Comparison of ENCODE assay signal across 8 cellular contexts in the genomic region with DNA sequence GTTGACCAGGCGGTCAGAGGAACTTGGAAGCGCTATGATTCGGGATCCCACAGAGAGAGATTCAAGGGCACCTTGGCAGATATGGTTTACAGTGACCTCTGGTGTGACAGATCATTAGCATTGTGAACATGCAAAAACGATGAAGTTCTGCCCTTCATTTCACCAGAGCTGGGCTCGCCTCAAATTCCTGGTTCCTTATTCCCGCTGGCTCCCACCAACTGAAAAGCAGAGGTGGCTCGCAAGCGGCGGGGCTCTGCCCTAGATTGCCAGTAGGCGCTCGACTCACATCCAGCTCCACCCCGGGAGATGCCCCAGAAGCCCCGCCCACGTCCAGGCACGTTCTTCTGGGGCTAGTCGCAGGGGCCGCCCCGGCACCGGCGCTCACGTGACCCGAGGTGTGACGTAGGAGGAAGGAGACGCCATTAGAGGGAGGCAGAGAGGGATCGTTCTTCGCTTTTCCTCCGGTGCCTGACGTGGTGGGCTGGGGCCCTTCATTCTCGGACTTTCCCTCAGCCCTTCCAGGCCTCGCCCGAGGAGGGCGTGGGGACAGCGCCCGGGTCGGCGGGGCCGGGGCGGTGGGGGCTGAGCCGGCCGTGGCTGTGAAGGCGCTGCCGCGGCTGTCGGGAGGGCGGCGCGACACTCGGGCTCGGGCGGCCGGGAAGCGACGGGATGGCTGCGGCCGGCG. TPM values are rescaled to one million over a fixed set of nuclear protein-coding genes. Genes with fewer than 3 reads are reported as not detected.
DNase-seq lines count a peak whose midpoint lies in the region; ATAC-seq and TF ChIP-seq lines count a peak whose summit lies in the region.

A gene with protein sequence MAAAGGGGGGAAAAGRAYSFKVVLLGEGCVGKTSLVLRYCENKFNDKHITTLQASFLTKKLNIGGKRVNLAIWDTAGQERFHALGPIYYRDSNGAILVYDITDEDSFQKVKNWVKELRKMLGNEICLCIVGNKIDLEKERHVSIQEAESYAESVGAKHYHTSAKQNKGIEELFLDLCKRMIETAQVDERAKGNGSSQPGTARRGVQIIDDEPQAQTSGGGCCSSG (plus strand): TSS at position 403 of the 685 bp plus-strand sequence. CDS start 267 bp downstream, at position 670.

- peaks cover 35% of the 10 kb centered on the region for H3K4me1 Mint-ChIP-seq in WTC11

- H3K4me3 ChIP-seq in AG09309 (ENCODE audit: control insufficient read depth, low read depth, low read length) (peak within 1 kb of the TSS; percentile 69), cardiac fibroblast (replicated peaks in 1 of 2; ENCODE audit: low read depth in 2 of 2, low read length in 2 of 2) (peak within 1 kb of the TSS; percentile 92 to 98)

- peak; percentile 35 for TF ChIP-seq CTCF in AG09309 (IDR thresholded peaks at IDR 0.05; ENCODE audit: control insufficient read depth, insufficient read depth, low read depth, low read length, missing control alignments)
- no peak for TF ChIP-seq CTCF in WTC11 (IDR thresholded peaks at IDR 0.05)
- TF ChIP-seq CTCF in cardiac fibroblast (IDR thresholded peaks at IDR 0.05; ENCODE audit: low read depth, low read length): peak; percentile 32

- H3K36me3 Mint-ChIP-seq in WTC11: peaks cover 19% of the 10 kb centered on the region

- ATAC-seq in GM18909 (IDR thresholded peaks at IDR 0.05; ENCODE audit: poor library complexity, unreplicated experiment): peak; percentile 96
- ATAC-seq in HG03175 (IDR thresholded peaks at IDR 0.05; ENCODE audit: unreplicated experiment): peak; percentile 97
- ATAC-seq in WTC11: peak; percentile 99

- POLR2A ChIA-PET in WTC11 (lab: Charles Lee): interaction anchor here (0.6 to 1.8 kb wide), 4 partner anchors 40 to 717 kb away, joined by 3 to 16 read pairs (median 6); a partner anchor contains a TSS

- no peaks in the 10 kb centered on the region; the same call in 1 of the 2 replicates for H3K27me3 Mint-ChIP-seq in WTC11 (ENCODE audit: low read depth)

- peak within 1 kb of the TSS; percentile 85 for H3K4me3 Mint-ChIP-seq in WTC11

- CTCF ChIA-PET in WTC11 (lab: Charles Lee): interaction anchor here (0.6 to 1.2 kb wide), 12 partner anchors 9 to 339 kb away, joined by 3 to 6 read pairs (median 3); a partner anchor contains a TSS

- DNase-seq in AG09309 (ENCODE audit: low read depth): peak; percentile 81
- DNase-seq in NCI-H226: peak; percentile 99
- DNase-seq in WTC11 (ENCODE audit: low spot score): peak; percentile 99
- DNase-seq in cardiac fibroblast (ENCODE audit: low read depth in 2 of 2): peak; percentile 97 to 98
- DNase-seq in iPS-NIHi7 (ENCODE audit: extremely low spot score): peak; percentile 99
- DNase-seq in smooth muscle cell of the brain vasculature (ENCODE audit: low read depth, low spot score): peak; percentile 91

- H3K9me3 Mint-ChIP-seq in WTC11: no peaks in the 10 kb centered on the region

- peak within 1 kb of the TSS; percentile 91 for H3K27ac Mint-ChIP-seq in WTC11

TF ChIP-seq in WTC11, 78 proteins besides CTCF, POLR2A, EP300 and RAD21:
- peak; percentile 70; the same call in 1 of the 2 replicates for TF ChIP-seq ETV6 (CRISPR knock-in tag; IDR thresholded peaks at IDR 0.05)
- TF ChIP-seq, protein P1, sequence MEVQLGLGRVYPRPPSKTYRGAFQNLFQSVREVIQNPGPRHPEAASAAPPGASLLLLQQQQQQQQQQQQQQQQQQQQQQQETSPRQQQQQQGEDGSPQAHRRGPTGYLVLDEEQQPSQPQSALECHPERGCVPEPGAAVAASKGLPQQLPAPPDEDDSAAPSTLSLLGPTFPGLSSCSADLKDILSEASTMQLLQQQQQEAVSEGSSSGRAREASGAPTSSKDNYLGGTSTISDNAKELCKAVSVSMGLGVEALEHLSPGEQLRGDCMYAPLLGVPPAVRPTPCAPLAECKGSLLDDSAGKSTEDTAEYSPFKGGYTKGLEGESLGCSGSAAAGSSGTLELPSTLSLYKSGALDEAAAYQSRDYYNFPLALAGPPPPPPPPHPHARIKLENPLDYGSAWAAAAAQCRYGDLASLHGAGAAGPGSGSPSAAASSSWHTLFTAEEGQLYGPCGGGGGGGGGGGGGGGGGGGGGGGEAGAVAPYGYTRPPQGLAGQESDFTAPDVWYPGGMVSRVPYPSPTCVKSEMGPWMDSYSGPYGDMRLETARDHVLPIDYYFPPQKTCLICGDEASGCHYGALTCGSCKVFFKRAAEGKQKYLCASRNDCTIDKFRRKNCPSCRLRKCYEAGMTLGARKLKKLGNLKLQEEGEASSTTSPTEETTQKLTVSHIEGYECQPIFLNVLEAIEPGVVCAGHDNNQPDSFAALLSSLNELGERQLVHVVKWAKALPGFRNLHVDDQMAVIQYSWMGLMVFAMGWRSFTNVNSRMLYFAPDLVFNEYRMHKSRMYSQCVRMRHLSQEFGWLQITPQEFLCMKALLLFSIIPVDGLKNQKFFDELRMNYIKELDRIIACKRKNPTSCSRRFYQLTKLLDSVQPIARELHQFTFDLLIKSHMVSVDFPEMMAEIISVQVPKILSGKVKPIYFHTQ (CRISPR knock-in tag; IDR thresholded peaks at IDR 0.05): no peak
- TF ChIP-seq KAT7 (CRISPR knock-in tag; IDR thresholded peaks at IDR 0.05; ENCODE audit: borderline replicate concordance): peak; percentile 68; the same call in 1 of the 2 replicates
- TF ChIP-seq, protein P2, sequence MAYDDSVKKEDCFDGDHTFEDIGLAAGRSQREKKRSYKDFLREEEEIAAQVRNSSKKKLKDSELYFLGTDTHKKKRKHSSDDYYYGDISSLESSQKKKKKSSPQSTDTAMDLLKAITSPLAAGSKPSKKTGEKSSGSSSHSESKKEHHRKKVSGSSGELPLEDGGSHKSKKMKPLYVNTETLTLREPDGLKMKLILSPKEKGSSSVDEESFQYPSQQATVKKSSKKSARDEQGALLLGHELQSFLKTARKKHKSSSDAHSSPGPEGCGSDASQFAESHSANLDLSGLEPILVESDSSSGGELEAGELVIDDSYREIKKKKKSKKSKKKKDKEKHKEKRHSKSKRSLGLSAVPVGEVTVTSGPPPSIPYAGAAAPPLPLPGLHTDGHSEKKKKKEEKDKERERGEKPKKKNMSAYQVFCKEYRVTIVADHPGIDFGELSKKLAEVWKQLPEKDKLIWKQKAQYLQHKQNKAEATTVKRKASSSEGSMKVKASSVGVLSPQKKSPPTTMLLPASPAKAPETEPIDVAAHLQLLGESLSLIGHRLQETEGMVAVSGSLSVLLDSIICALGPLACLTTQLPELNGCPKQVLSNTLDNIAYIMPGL (CRISPR knock-in tag; IDR thresholded peaks at IDR 0.05): 0 out of 2 replicates have a peak, but pooled peaks have one; percentile 44
- TF ChIP-seq TEAD1 (CRISPR knock-in tag; IDR thresholded peaks at IDR 0.05): peak; percentile 78; the same call in 1 of the 2 replicates
- TF ChIP-seq CREM (CRISPR knock-in tag; IDR thresholded peaks at IDR 0.05): peak; percentile 91
- peak; percentile 68 for TF ChIP-seq FOXK1 (CRISPR knock-in tag; IDR thresholded peaks at IDR 0.05)
- TF ChIP-seq GRHL2 (CRISPR knock-in tag; IDR thresholded peaks at IDR 0.05; ENCODE audit: insufficient replicate concordance, severe bottlenecking): no peak
- TF ChIP-seq, protein P3, sequence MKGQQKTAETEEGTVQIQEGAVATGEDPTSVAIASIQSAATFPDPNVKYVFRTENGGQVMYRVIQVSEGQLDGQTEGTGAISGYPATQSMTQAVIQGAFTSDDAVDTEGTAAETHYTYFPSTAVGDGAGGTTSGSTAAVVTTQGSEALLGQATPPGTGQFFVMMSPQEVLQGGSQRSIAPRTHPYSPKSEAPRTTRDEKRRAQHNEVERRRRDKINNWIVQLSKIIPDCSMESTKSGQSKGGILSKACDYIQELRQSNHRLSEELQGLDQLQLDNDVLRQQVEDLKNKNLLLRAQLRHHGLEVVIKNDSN (CRISPR knock-in tag; IDR thresholded peaks at IDR 0.05): peak; percentile 98
- TF ChIP-seq CREB1 (CRISPR knock-in tag; IDR thresholded peaks at IDR 0.05): 0 out of 2 replicates have a peak, but pooled peaks have one; percentile 49
- TF ChIP-seq SMAD3 (CRISPR knock-in tag; IDR thresholded peaks at IDR 0.05; ENCODE audit: borderline replicate concordance): peak; percentile 12; the same call in 1 of the 2 replicates
- TF ChIP-seq, protein P4, sequence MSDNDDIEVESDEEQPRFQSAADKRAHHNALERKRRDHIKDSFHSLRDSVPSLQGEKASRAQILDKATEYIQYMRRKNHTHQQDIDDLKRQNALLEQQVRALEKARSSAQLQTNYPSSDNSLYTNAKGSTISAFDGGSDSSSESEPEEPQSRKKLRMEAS (CRISPR knock-in tag; IDR thresholded peaks at IDR 0.05): peak; percentile 82; the same call in 1 of the 2 replicates
- TF ChIP-seq, protein P5, sequence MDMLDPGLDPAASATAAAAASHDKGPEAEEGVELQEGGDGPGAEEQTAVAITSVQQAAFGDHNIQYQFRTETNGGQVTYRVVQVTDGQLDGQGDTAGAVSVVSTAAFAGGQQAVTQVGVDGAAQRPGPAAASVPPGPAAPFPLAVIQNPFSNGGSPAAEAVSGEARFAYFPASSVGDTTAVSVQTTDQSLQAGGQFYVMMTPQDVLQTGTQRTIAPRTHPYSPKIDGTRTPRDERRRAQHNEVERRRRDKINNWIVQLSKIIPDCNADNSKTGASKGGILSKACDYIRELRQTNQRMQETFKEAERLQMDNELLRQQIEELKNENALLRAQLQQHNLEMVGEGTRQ (CRISPR knock-in tag; IDR thresholded peaks at IDR 0.05): peak; percentile 99
- TF ChIP-seq SP1 (CRISPR knock-in tag; conservative IDR thresholded peaks at IDR 0.05): peak; percentile 88
- TF ChIP-seq NR1H2 (CRISPR knock-in tag; IDR thresholded peaks at IDR 0.05): no peak
- TF ChIP-seq SMAD4 (CRISPR knock-in tag; IDR thresholded peaks at IDR 0.05): no peak

RNA-seq across cellular contexts. Expression of the gene that starts here (rescaled TPM):
- 32.6 to 35.8 TPM (median 33.6 TPM) in 3 replicates for total RNA-seq in WTC11 (2021)

Comparison
In these comparisons a context has a peak if more than half of its experiments do, and no peak if none do; other contexts are left out.
1. Peak in every context shown above with its lines: DNase-seq, ATAC-seq and H3K4me3 ChIP-seq.